In the genomic region with DNA sequence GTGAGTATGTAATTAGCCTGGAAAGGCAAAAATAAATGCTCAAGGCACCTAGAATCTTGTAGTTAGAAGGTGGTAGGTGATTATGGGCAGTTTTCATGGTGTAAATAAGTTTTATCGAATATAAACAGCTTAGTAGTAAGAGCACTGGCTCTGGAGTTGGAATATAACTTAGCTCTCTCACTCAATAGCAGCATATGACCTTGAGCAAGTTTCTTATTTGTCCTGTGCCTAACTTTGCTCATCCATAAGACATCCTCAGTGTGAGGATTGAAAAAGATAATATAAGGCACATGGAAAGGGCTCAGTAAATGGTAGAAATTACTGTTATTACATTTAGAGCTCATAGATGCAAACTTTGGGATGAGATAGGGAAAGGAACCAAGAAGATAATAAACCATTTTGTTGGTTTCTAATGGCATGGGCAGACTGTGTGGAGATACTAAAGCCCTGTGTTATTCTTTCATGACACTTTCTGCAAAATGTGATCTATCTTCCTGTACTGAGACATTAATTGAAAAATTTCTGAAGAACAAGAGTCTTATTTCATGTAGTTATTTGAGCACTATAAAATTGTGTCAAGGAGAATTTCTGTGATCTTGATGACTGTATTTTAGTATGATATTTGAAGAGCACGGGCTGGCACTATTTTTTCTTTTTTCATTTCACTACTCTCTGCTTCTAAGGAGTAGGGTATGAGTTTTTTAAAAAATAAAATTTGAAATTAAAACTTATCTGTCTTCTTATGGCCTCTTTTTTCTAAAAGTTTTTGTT, we compare ENCODE assay signal across 1 cellular context.
TF ChIP-seq lines count a peak whose summit lies in the region.

No MANE protein-coding gene starts in this region.

TF ChIP-seq in IMR-90, 13 proteins besides CTCF, POLR2A, EP300 and RAD21:
- TF ChIP-seq BHLHE40 (IDR thresholded peaks at IDR 0.05; ENCODE audit: low read depth, low read length): no peak
- TF ChIP-seq, protein P1, sequence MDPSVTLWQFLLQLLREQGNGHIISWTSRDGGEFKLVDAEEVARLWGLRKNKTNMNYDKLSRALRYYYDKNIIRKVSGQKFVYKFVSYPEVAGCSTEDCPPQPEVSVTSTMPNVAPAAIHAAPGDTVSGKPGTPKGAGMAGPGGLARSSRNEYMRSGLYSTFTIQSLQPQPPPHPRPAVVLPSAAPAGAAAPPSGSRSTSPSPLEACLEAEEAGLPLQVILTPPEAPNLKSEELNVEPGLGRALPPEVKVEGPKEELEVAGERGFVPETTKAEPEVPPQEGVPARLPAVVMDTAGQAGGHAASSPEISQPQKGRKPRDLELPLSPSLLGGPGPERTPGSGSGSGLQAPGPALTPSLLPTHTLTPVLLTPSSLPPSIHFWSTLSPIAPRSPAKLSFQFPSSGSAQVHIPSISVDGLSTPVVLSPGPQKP (IDR thresholded peaks at IDR 0.05; ENCODE audit: borderline replicate concordance, low read depth, low read length): no peak
- TF ChIP-seq MAZ (IDR thresholded peaks at IDR 0.05; ENCODE audit: borderline replicate concordance, low read depth, low read length): no peak
- no peak for TF ChIP-seq CEBPB (IDR thresholded peaks at IDR 0.05; ENCODE audit: low read depth, low read length)
- TF ChIP-seq NFE2L2 (IDR thresholded peaks at IDR 0.05; ENCODE audit: low read depth, low read length): no peak
- TF ChIP-seq MXI1 (IDR thresholded peaks at IDR 0.05; ENCODE audit: borderline replicate concordance, low read depth, low read length): no peak
- no peak for TF ChIP-seq FOS (IDR thresholded peaks at IDR 0.05; ENCODE audit: low read depth, low read length)
- no peak for TF ChIP-seq RFX5 (IDR thresholded peaks at IDR 0.05; ENCODE audit: low read depth, low read length)
- TF ChIP-seq, protein P2, sequence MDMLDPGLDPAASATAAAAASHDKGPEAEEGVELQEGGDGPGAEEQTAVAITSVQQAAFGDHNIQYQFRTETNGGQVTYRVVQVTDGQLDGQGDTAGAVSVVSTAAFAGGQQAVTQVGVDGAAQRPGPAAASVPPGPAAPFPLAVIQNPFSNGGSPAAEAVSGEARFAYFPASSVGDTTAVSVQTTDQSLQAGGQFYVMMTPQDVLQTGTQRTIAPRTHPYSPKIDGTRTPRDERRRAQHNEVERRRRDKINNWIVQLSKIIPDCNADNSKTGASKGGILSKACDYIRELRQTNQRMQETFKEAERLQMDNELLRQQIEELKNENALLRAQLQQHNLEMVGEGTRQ (IDR thresholded peaks at IDR 0.05; ENCODE audit: low read depth, low read length): no peak
- no peak for TF ChIP-seq MAFK (IDR thresholded peaks at IDR 0.05; ENCODE audit: low read depth, low read length)
- TF ChIP-seq CHD1 (IDR thresholded peaks at IDR 0.05; ENCODE audit: low read depth, low read length): no peak
- no peak for TF ChIP-seq SMC3 (IDR thresholded peaks at IDR 0.05; ENCODE audit: low read depth, low read length)
